ENCODE assay signal across 8 cellular contexts in the genomic region with DNA sequence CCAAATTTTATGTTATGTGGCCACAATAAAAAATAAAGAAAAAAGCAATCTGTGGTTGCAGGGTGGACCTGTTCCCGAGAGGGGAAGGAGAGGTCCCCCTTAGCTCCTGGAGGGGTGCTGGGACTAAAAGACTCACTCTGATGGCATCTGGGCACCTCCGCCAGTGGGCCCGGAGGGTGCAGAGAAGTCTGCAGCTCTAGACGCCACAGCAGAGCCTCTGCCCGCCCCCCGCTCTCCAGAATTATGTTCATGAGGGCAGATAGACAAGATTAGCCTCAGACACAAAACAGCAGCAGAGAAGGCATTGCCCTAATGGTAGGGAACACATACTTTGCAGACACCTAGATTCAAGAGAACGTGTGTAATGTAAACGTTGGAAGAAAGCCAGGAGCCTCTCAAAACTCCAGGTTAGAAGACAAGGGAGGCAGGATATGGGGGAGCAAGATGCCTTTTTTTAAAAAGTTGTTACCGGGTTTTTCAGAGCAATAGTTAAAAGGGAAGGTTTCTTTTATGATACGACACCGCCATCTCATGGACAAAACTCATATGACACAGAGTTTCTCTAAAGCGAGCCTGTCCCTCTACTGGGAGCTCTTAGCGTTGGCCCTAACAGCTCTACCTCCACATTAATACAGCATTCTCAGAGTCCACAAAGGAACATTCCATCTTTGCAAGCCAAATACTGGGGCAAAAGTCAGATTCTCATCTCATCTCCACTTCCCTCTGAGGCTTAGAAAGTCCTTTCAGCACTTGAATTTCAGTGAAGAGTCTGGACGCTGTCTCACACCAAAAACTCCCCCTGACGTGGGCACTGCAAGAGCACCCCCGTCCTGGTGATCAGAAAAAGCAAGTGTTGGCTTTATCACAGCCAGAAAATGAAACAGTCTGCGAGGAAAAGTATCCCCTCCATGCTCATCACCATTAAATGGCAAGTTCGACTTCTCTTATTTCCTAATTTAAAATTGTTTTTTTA. TPM values are rescaled to one million over a fixed set of nuclear protein-coding genes. Genes with fewer than 3 reads are reported as not detected.
A peak's percentile ranks its signal among the peaks of the same experiment; 100 is the strongest.
DNase-seq lines count a peak whose midpoint lies in the region; ATAC-seq and TF ChIP-seq lines count a peak whose summit lies in the region.

No MANE protein-coding gene starts in this region.

- H3K36me3 Mint-ChIP-seq in neural crest cell (ENCODE audit: low read depth), result no peaks in the 10 kb centered on the region

- ATAC-seq in HG02798 (IDR thresholded peaks at IDR 0.05; ENCODE audit: poor library complexity, unreplicated experiment), result peak; percentile 65
- ATAC-seq in GM21825 (IDR thresholded peaks at IDR 0.05; ENCODE audit: unreplicated experiment), result no peak

- TF ChIP-seq CTCF in fibroblast of pulmonary artery (IDR thresholded peaks at IDR 0.05; ENCODE audit: low read length, missing control alignments), result peak; percentile 77
- TF ChIP-seq CTCF in neural crest cell (conservative IDR thresholded peaks at IDR 0.05), result peak; percentile 89

- no peak overlapping the region for H3K27ac Mint-ChIP-seq in neural crest cell (ENCODE audit: unreplicated experiment)

- no peaks in the 10 kb centered on the region for H3K9me3 Mint-ChIP-seq in neural crest cell

- DNase-seq in ELF-1 (ENCODE audit: low read depth, low spot score) (peak; percentile 79), NCI-H82 treated with DMSO at 0.1 percent for 48 hours (lab: John Stamatoyannopoulos, UW; ENCODE audit: unreplicated experiment) (peak; percentile 17), fibroblast of pulmonary artery (ENCODE audit: low read depth) (peak; percentile 76), neural crest cell (ENCODE audit: low read depth, low spot score) (peak; percentile 81), NCI-H187 treated with DMSO at 0.1 percent for 48 hours (lab: John Stamatoyannopoulos, UW) (no peak)
- DNase-seq in activated CD8-positive, alpha-beta memory T cell treated with anti-CD3 and anti-CD28 coated beads, Interleukin-2, amount 50 U/mL, for 24 hours (ENCODE audit: extremely low read depth), result peak; percentile 7

- H3K4me3 ChIP-seq in fibroblast of pulmonary artery (replicated peaks; ENCODE audit: low read depth, low read length), result no peak overlapping the region

- peaks cover 50% of the 10 kb centered on the region for H3K27me3 Mint-ChIP-seq in neural crest cell (ENCODE audit: low read depth)

- H3K4me1 Mint-ChIP-seq in neural crest cell, result no peaks in the 10 kb centered on the region

- H3K4me3 Mint-ChIP-seq in neural crest cell, result no peak overlapping the region

RNA-seq across cellular contexts. Expression of a gene that starts 47.2 kb away (rescaled TPM):
- total RNA-seq in neural crest cell, result not detected in 2 replicates
